ENCODE assay signal across 27 cellular contexts in genomic region chr7:18798018-18798906, GRCh38.
A peak's percentile ranks its signal among the peaks of the same experiment; 100 is the strongest.
DNase-seq lines count a peak whose midpoint lies in the region; ATAC-seq and TF ChIP-seq lines count a peak whose summit lies in the region.
"Had no signal": no experiment of that assay in that cellular context is flagged by ENCODE, and none has a peak within 500 bp of the region (broad histone marks: within the 10 kb centered on the region; RNA-seq: fewer than 3 reads in every experiment).

No MANE protein-coding gene starts in this region.

- no peaks in the 10 kb centered on the region for H3K36me3 ChIP-seq in GM23338 (ENCODE audit: insufficient read depth)
- no peaks in the 10 kb centered on the region for H3K36me3 ChIP-seq in osteoblast (ENCODE audit: insufficient read depth, low read length)
- H3K36me3 ChIP-seq: adrenal gland, cardiac muscle cell, left lung, thoracic aorta, uterus had no signal

- H3K4me3 ChIP-seq in GM23338, result no peak overlapping the region
- no peak overlapping the region for H3K4me3 ChIP-seq in cardiac fibroblast (replicated peaks in 1 of 2; ENCODE audit: low read depth in 2 of 2, low read length in 2 of 2)
- H3K4me3 ChIP-seq in osteoblast (ENCODE audit: insufficient read depth, low read length), result no peak overlapping the region
- H3K4me3 ChIP-seq: adrenal gland, cardiac muscle cell, coronary artery, left lung, skin epidermis, thoracic aorta, uterus had no signal

- H3K4me2 ChIP-seq in GM23338, result no peak overlapping the region
- peak overlapping the region; percentile 26 for H3K4me2 ChIP-seq in osteoblast (ENCODE audit: insufficient read depth, low read length)

- H3K4me1 ChIP-seq in GM23338 (ENCODE audit: insufficient read depth) (peaks cover 25% of the 10 kb centered on the region), osteoblast (ENCODE audit: insufficient read depth, low read length) (peaks cover 21% of the 10 kb centered on the region)
- H3K4me1 ChIP-seq: adrenal gland, left lung, uterus had no signal

- H4K20me1 ChIP-seq in GM23338 (replicated peaks; ENCODE audit: insufficient read depth) (no peaks in the 10 kb centered on the region), osteoblast (ENCODE audit: insufficient read depth, low read length) (no peaks in the 10 kb centered on the region)

- ATAC-seq in GM23338, result no peak
- no peak for ATAC-seq in natural killer cell treated with Interleukin-12 subunit alpha and Interleukin-12 subunit beta and Interleukin-15 and Interleukin-18, amount 100 ng/mL, for 72 hours
- ATAC-seq in esophagus mucosa, result no peak
- ATAC-seq: activated T-cell treated with anti-CD3 and anti-CD28 coated beads, Interleukin-2, amount 50 U/mL, for 4 hours; left lung; stimulated activated naive CD8-positive, alpha-beta T cell treated with anti-CD3 and anti-CD28 coated beads, Interleukin-15, Interleukin-2, amounts not matched to agents 100 U/mL and 50 U/mL, for 24 hours had no signal

- DNase-seq in GM23338 (ENCODE audit: low spot score), result peak; percentile 15
- DNase-seq in RPMI7951 (ENCODE audit: low read depth), result peak; percentile 73
- DNase-seq in cardiac fibroblast (ENCODE audit: low read depth in 2 of 2), result peak; percentile 5 to 43
- no peak for DNase-seq in osteoblast (ENCODE audit: insufficient read length, low spot score, missing footprints)
- DNase-seq in T-helper 9 cell, result no peak
- DNase-seq in natural killer cell treated with Interleukin-12 subunit alpha and Interleukin-12 subunit beta and Interleukin-15 and Interleukin-18, amount 100 ng/mL, for 72 hours (ENCODE audit: low spot score), result no peak
- DNase-seq in NOMO-1 (lab: John Stamatoyannopoulos, UW; ENCODE audit: unreplicated experiment in 2 of 2), result no peak
- DNase-seq: activated CD4-positive, alpha-beta T cell treated with anti-CD3 and anti-CD28 coated beads, Interleukin-2, amount 10 ng/mL, durations not matched to agents 24 days and 14 days; activated T-cell treated with anti-CD3 and anti-CD28 coated beads, Interleukin-2, amount 50 U/mL, for 4 hours; adrenal gland; H7; hypothalamus; KBM-7; left lung; MM.1S; NCI-H1436 treated with DMSO at 0.1 percent for 48 hours; NCI-H446; occipital lobe; stimulated activated naive CD8-positive, alpha-beta T cell treated with anti-CD3 and anti-CD28 coated beads, Interleukin-15, Interleukin-2, amounts not matched to agents 100 U/mL and 50 U/mL, for 24 hours; uterus had no signal

- TF ChIP-seq CTCF in GM23338 (conservative IDR thresholded peaks at IDR 0.05; ENCODE audit: low read depth in 2 of 2) (no peak), cardiac fibroblast (IDR thresholded peaks at IDR 0.05; ENCODE audit: low read depth, low read length) (no peak), osteoblast (IDR thresholded peaks at IDR 0.05; ENCODE audit: extremely low read depth, low read depth, low read length) (no peak)

- no peaks in the 10 kb centered on the region for H3F3A ChIP-seq in GM23338 (replicated peaks; ENCODE audit: low read depth)

- H3K27me3 Mint-ChIP-seq in GM23338 (ENCODE audit: insufficient read depth, low read depth, poor library complexity), result no peaks in the 10 kb centered on the region
- no peaks in the 10 kb centered on the region for H3K27me3 Mint-ChIP-seq in natural killer cell treated with Interleukin-12 subunit alpha and Interleukin-12 subunit beta and Interleukin-15 and Interleukin-18, amount 100 ng/mL, for 72 hours
- H3K27me3 Mint-ChIP-seq: activated CD4-positive, alpha-beta T cell treated with anti-CD3 and anti-CD28 coated beads, Interleukin-2, amount 10 ng/mL, durations not matched to agents 24 days and 14 days had no signal

- peak overlapping the region; percentile 74 for H3K27ac Mint-ChIP-seq in GM23338
- no peak overlapping the region for H3K27ac Mint-ChIP-seq in natural killer cell treated with Interleukin-12 subunit alpha and Interleukin-12 subunit beta and Interleukin-15 and Interleukin-18, amount 100 ng/mL, for 72 hours
- H3K27ac Mint-ChIP-seq: activated CD4-positive, alpha-beta T cell treated with anti-CD3 and anti-CD28 coated beads, Interleukin-2, amount 10 ng/mL, durations not matched to agents 24 days and 14 days had no signal

- no peaks in the 10 kb centered on the region for H3K79me2 ChIP-seq in GM23338 (replicated peaks; ENCODE audit: insufficient read depth)
- H3K79me2 ChIP-seq in osteoblast (ENCODE audit: insufficient read depth, low read length), result no peaks in the 10 kb centered on the region

- no peaks in the 10 kb centered on the region for H3K36me3 Mint-ChIP-seq in GM23338 (ENCODE audit: low read depth)
- H3K36me3 Mint-ChIP-seq in natural killer cell treated with Interleukin-12 subunit alpha and Interleukin-12 subunit beta and Interleukin-15 and Interleukin-18, amount 100 ng/mL, for 72 hours, result peaks cover 6% of the 10 kb centered on the region

- H3K4me1 Mint-ChIP-seq in GM23338, result peaks cover 24% of the 10 kb centered on the region
- H3K4me1 Mint-ChIP-seq in natural killer cell treated with Interleukin-12 subunit alpha and Interleukin-12 subunit beta and Interleukin-15 and Interleukin-18, amount 100 ng/mL, for 72 hours (ENCODE audit: low read depth in 2 of 2), result no peaks in the 10 kb centered on the region
- H3K4me1 Mint-ChIP-seq: activated CD4-positive, alpha-beta T cell treated with anti-CD3 and anti-CD28 coated beads, Interleukin-2, amount 10 ng/mL, durations not matched to agents 24 days and 14 days had no signal

- no peak overlapping the region for H3K4me3 Mint-ChIP-seq in GM23338
- H3K4me3 Mint-ChIP-seq in natural killer cell treated with Interleukin-12 subunit alpha and Interleukin-12 subunit beta and Interleukin-15 and Interleukin-18, amount 100 ng/mL, for 72 hours, result no peak overlapping the region
- H3K4me3 Mint-ChIP-seq: activated CD4-positive, alpha-beta T cell treated with anti-CD3 and anti-CD28 coated beads, Interleukin-2, amount 10 ng/mL, durations not matched to agents 24 days and 14 days; activated T-cell treated with anti-CD3 and anti-CD28 coated beads, Interleukin-2, amount 50 U/mL, for 4 hours had no signal

- H3K27ac ChIP-seq in GM23338 (ENCODE audit: low read depth) (peak overlapping the region; percentile 30; the same call in 1 of the 2 replicates), osteoblast (ENCODE audit: low read depth, low read length) (peak overlapping the region; percentile 79)
- H3K27ac ChIP-seq: adrenal gland, C4-2B, cardiac muscle cell, coronary artery, left lung, skin epidermis, thoracic aorta, uterus, VCaP had no signal

- H2AFZ ChIP-seq in GM23338 (no peak overlapping the region), osteoblast (ENCODE audit: low read length) (peak overlapping the region; percentile 1)

- H3K9me3 Mint-ChIP-seq in GM23338, result no peaks in the 10 kb centered on the region
- H3K9me3 Mint-ChIP-seq in natural killer cell treated with Interleukin-12 subunit alpha and Interleukin-12 subunit beta and Interleukin-15 and Interleukin-18, amount 100 ng/mL, for 72 hours, result no peaks in the 10 kb centered on the region
- H3K9me3 Mint-ChIP-seq: activated CD4-positive, alpha-beta T cell treated with anti-CD3 and anti-CD28 coated beads, Interleukin-2, amount 10 ng/mL, durations not matched to agents 24 days and 14 days had no signal

- 0 out of 2 replicates have a peak, but pooled peaks cover 6% of the 10 kb centered on the region for H3K9me2 ChIP-seq in GM23338 (ENCODE audit: insufficient read depth)

- H3K27me3 ChIP-seq in GM23338 (ENCODE audit: insufficient read depth), result no peaks in the 10 kb centered on the region
- H3K27me3 ChIP-seq in osteoblast (ENCODE audit: insufficient read depth, low read length), result no peaks in the 10 kb centered on the region
- H3K27me3 ChIP-seq: adrenal gland, cardiac muscle cell, left lung, uterus had no signal

- H3K9me3 ChIP-seq in osteoblast (ENCODE audit: low read depth, low read length), result no peaks in the 10 kb centered on the region
- H3K9me3 ChIP-seq: adrenal gland, left lung, thoracic aorta, uterus had no signal

TF ChIP-seq in GM23338, 12 proteins besides CTCF, POLR2A, EP300 and RAD21:
- TF ChIP-seq EZH2 (IDR thresholded peaks at IDR 0.05; ENCODE audit: low read depth, unreplicated experiment), result no peak
- TF ChIP-seq REST (IDR thresholded peaks at IDR 0.05; ENCODE audit: unreplicated experiment), result no peak
- no peak for TF ChIP-seq ETS1 (IDR thresholded peaks at IDR 0.05)
- TF ChIP-seq STAT1 (IDR thresholded peaks at IDR 0.05; ENCODE audit: unreplicated experiment), result no peak
- no peak for TF ChIP-seq EZH2phosphoT487 (IDR thresholded peaks at IDR 0.05; ENCODE audit: unreplicated experiment)
- TF ChIP-seq ZNF331 (CRISPR knock-in tag; IDR thresholded peaks at IDR 0.05; ENCODE audit: low read depth), result no peak
- TF ChIP-seq JUNB (IDR thresholded peaks at IDR 0.05; ENCODE audit: unreplicated experiment), result no peak

Comparison
In these comparisons a context has a peak if more than half of its experiments do, and no peak if none do; other contexts are left out.
1. DNase-seq: peak in GM23338 (single experiment), RPMI7951 (single experiment) and cardiac fibroblast (2 of 2); none in osteoblast (single experiment), T-helper 9 cell (single experiment), natural killer cell treated with Interleukin-12 subunit alpha and Interleukin-12 subunit beta and Interleukin-15 and Interleukin-18, amount 100 ng/mL, for 72 hours (single experiment) and NOMO-1 (0 of 2).